ENCODE assay signal across 8 cellular contexts in genomic region chr3:187130346-187131066, GRCh38. TPM values are rescaled to one million over a fixed set of nuclear protein-coding genes. Genes with fewer than 3 reads are reported as not detected.
DNase-seq lines count a peak whose midpoint lies in the region; ATAC-seq lines count a peak whose summit lies in the region.

No MANE protein-coding gene starts in this region.

- peak overlapping the region in 1 of 2 donors; percentile 52 for H3K4me3 Mint-ChIP-seq in stimulated activated naive B cell treated with anti-CD40 and anti-IgM and Interleukin-4, amounts not matched to agents 10 μg/mL and 1 μg/mL and 100 μg/mL, for 72 hours

- peaks cover 18 to 28% of the 10 kb centered on the region in 2 donors for H3K9me3 Mint-ChIP-seq in stimulated activated naive B cell treated with anti-CD40 and anti-IgM and Interleukin-4, amounts not matched to agents 10 μg/mL and 1 μg/mL and 100 μg/mL, for 72 hours

- H3K4me1 Mint-ChIP-seq in stimulated activated naive B cell treated with anti-CD40 and anti-IgM and Interleukin-4, amounts not matched to agents 10 μg/mL and 1 μg/mL and 100 μg/mL, for 72 hours: peaks cover 25% of the 10 kb centered on the region in 2 donors

- H3K4me1 ChIP-seq in ACC112 (ENCODE audit: control insufficient read depth, insufficient read depth, low read length, unreplicated experiment): peaks cover 9% of the 10 kb centered on the region

- H3K27me3 ChIP-seq in ACC112 (ENCODE audit: insufficient read depth, low read length): no peaks in the 10 kb centered on the region

- ATAC-seq in GM19452 (IDR thresholded peaks at IDR 0.05; ENCODE audit: unreplicated experiment) (peak; percentile 84), HG03565 (IDR thresholded peaks at IDR 0.05; ENCODE audit: unreplicated experiment) (peak; percentile 77)
- peak; percentile 96 to 97 for ATAC-seq in stimulated activated naive B cell treated with anti-CD40 and anti-IgM and Interleukin-4, amounts not matched to agents 10 μg/mL and 1 μg/mL and 100 μg/mL, for 72 hours (replicated peaks)

- DNase-seq in activated T-cell treated with anti-CD3 and anti-CD28 coated beads for 48 hours (ENCODE audit: low read depth) (peak; percentile 16), glomerular endothelial cell (ENCODE audit: extremely low read depth, low read depth, low spot score) (peak; percentile 54), NCI-H345 (lab: John Stamatoyannopoulos, UW) (no peak), NCI-H748 treated with DMSO at 0.1 percent for 48 hours (lab: John Stamatoyannopoulos, UW) (no peak)
- no peak for DNase-seq in stimulated activated naive B cell treated with anti-CD40 and anti-IgM and Interleukin-4, amounts not matched to agents 10 μg/mL and 1 μg/mL and 100 μg/mL, for 72 hours

- peaks cover 31% of the 10 kb centered on the region for H3K36me3 ChIP-seq in ACC112 (ENCODE audit: insufficient read depth, low read length)

- H3K36me3 Mint-ChIP-seq in stimulated activated naive B cell treated with anti-CD40 and anti-IgM and Interleukin-4, amounts not matched to agents 10 μg/mL and 1 μg/mL and 100 μg/mL, for 72 hours: peaks cover 20 to 47% of the 10 kb centered on the region in 2 donors

- H3K27ac ChIP-seq in ACC112 (ENCODE audit: low read depth, low read length): peak overlapping the region; percentile 66; the same call in 1 of the 2 replicates

- peaks cover 37% of the 10 kb centered on the region for H3K79me2 ChIP-seq in ACC112 (ENCODE audit: control insufficient read depth, insufficient read depth, low read length, unreplicated experiment)

- no peaks in the 10 kb centered on the region for H3K27me3 Mint-ChIP-seq in stimulated activated naive B cell treated with anti-CD40 and anti-IgM and Interleukin-4, amounts not matched to agents 10 μg/mL and 1 μg/mL and 100 μg/mL, for 72 hours

- peak overlapping the region; percentile 95 for H3K27ac Mint-ChIP-seq in stimulated activated naive B cell treated with anti-CD40 and anti-IgM and Interleukin-4, amounts not matched to agents 10 μg/mL and 1 μg/mL and 100 μg/mL, for 72 hours

- peak overlapping the region; percentile 54 for H3K4me3 ChIP-seq in ACC112 (ENCODE audit: low read depth, low read length)

- H2AFZ ChIP-seq in ACC112 (ENCODE audit: low read length, unreplicated experiment): peak overlapping the region; percentile 43

RNA-seq across cellular contexts. Expression of gene RPL39L, which starts 8.8 kb away (rescaled TPM):
- total RNA-seq in glomerular endothelial cell: 14.7 and 19.3 TPM in 2 replicates

Comparison
In these comparisons a context has a peak if more than half of its experiments do, and no peak if none do; other contexts are left out.
1. DNase-seq: peak in activated T-cell treated with anti-CD3 and anti-CD28 coated beads for 48 hours (single experiment) and glomerular endothelial cell (single experiment); none in stimulated activated naive B cell treated with anti-CD40 and anti-IgM and Interleukin-4, amounts not matched to agents 10 μg/mL and 1 μg/mL and 100 μg/mL, for 72 hours (single experiment), NCI-H345 (single experiment) and NCI-H748 treated with DMSO at 0.1 percent for 48 hours (single experiment).
2. Peak in every context shown above with its lines, with median percentiles within 50 percentile points of each other: ATAC-seq.